1 cellular context compared by ENCODE assay signal in genomic region chr4:177728361-177729152, GRCh38.
TF ChIP-seq lines count a peak whose summit lies in the region.

No MANE protein-coding gene starts in this region.

TF ChIP-seq in WTC11, 78 proteins besides CTCF, POLR2A, EP300 and RAD21 (continued from another document):
- TF ChIP-seq USF1 (CRISPR knock-in tag; IDR thresholded peaks at IDR 0.05) (no peak), EMX1 (CRISPR knock-in tag; IDR thresholded peaks at IDR 0.05) (no peak)
